Comparison of ENCODE assay signal across 12 cellular contexts in genomic region chr17:67479119-67479517, GRCh38.
DNase-seq lines count a peak whose midpoint lies in the region; ATAC-seq and TF ChIP-seq lines count a peak whose summit lies in the region.
"Had no signal": no experiment of that assay in that cellular context is flagged by ENCODE, and none has a peak within 500 bp of the region (broad histone marks: within the 10 kb centered on the region; RNA-seq: fewer than 3 reads in every experiment).

No MANE protein-coding gene starts in this region.

- no peak for TF ChIP-seq POLR2A in IMR-90 (IDR thresholded peaks at IDR 0.05; ENCODE audit: low read depth, low read length)
- no peak for TF ChIP-seq POLR2A in gastrocnemius medialis (IDR thresholded peaks at IDR 0.05)

- H3K4me1 ChIP-seq in CD4-positive, CD25-positive, alpha-beta regulatory T cell (ENCODE audit: control insufficient read depth, insufficient read depth, low read length, poor library complexity, severe bottlenecking) = peaks cover 28% of the 10 kb centered on the region
- H3K4me1 ChIP-seq in IMR-90 (ENCODE audit: control insufficient read depth, insufficient read depth, low read length) (peaks cover 8% of the 10 kb centered on the region), gastrocnemius medialis (peaks cover 8 to 21% of the 10 kb centered on the region in 2 donors), psoas muscle (peaks cover 12% of the 10 kb centered on the region)

- peak overlapping the region; percentile 8 for H2BK5ac ChIP-seq in IMR-90 (ENCODE audit: low read depth, low read length, poor library complexity, severe bottlenecking)

- H3K9me3 Mint-ChIP-seq in CD4-positive, CD25-positive, alpha-beta regulatory T cell = no peaks in the 10 kb centered on the region
- no peaks in the 10 kb centered on the region for H3K9me3 Mint-ChIP-seq in naive thymus-derived CD8-positive, alpha-beta T cell

- H2AFZ ChIP-seq in IMR-90 (replicated peaks; ENCODE audit: low read length, poor library complexity) = no peak overlapping the region

- H2BK20ac ChIP-seq in IMR-90 (ENCODE audit: low read depth, low read length) = peak overlapping the region; percentile 38; the same call in 1 of the 2 replicates

- H3K4ac ChIP-seq in IMR-90 (ENCODE audit: low read depth, low read length) = peak overlapping the region; percentile 72

- no peaks in the 10 kb centered on the region for H3K27me3 Mint-ChIP-seq in CD4-positive, CD25-positive, alpha-beta regulatory T cell
- no peaks in the 10 kb centered on the region for H3K27me3 Mint-ChIP-seq in naive thymus-derived CD8-positive, alpha-beta T cell

- H3K27me3 ChIP-seq in CD4-positive, CD25-positive, alpha-beta regulatory T cell (ENCODE audit: control insufficient read depth, insufficient read depth, low read length) = no peaks in the 10 kb centered on the region
- H3K27me3 ChIP-seq in IMR-90 (ENCODE audit: control insufficient read depth, insufficient read depth, low read length) (no peaks in the 10 kb centered on the region), gastrocnemius medialis (no peaks in the 10 kb centered on the region), psoas muscle (ENCODE audit: insufficient read depth in 3 of 3, low read length in 2 of 3) (no peaks in the 10 kb centered on the region)

- no peak overlapping the region for H3K9ac ChIP-seq in IMR-90 (ENCODE audit: low read depth, low read length)

- no peak overlapping the region for H4K5ac ChIP-seq in IMR-90 (ENCODE audit: low read depth, low read length)

- 0 out of 2 replicates have a peak overlapping the region, but pooled peaks have one; percentile 48 for H3K14ac ChIP-seq in IMR-90 (replicated peaks; ENCODE audit: low read depth, low read length)

- 83% methylated on average over 1 of the region's 4 CpGs; no CpG with 5 or more reads in 1 of the 2 experiments for WGBS in IMR-90 (ENCODE audit: extremely low coverage in 2 of 2, insufficient read length in 1 of 2), 2 experiments
- 76 to 81% (median 77%) methylated on average over 4 of the region's 4 CpGs for WGBS in psoas muscle, 3 donors

- no peaks in the 10 kb centered on the region for H4K20me1 ChIP-seq in IMR-90 (ENCODE audit: insufficient read depth, low read length)

- peak overlapping the region; percentile 12 to 82 (median 75) for H3K27ac Mint-ChIP-seq in CD4-positive, CD25-positive, alpha-beta regulatory T cell
- peak overlapping the region; percentile 86 to 99 (median 96) for H3K27ac Mint-ChIP-seq in naive thymus-derived CD8-positive, alpha-beta T cell

- H3K18ac ChIP-seq in IMR-90 (ENCODE audit: low read depth, low read length) = no peak overlapping the region

- H3K36me3 Mint-ChIP-seq in CD4-positive, CD25-positive, alpha-beta regulatory T cell = no peaks in the 10 kb centered on the region
- H3K36me3 Mint-ChIP-seq in naive thymus-derived CD8-positive, alpha-beta T cell = no peaks in the 10 kb centered on the region

- H2BK15ac ChIP-seq in IMR-90 (ENCODE audit: low read depth, low read length) = peak overlapping the region; percentile 46; the same call in 1 of the 3 replicates

- intact Hi-C loops in IMR-90 (cut with micrococcal nuclease) = loop anchor here (10.0 kb wide), 1 partner anchor 206 kb away; no protein-coding TSS in a partner anchor
- intact Hi-C loops in gastrocnemius medialis (cut with DNase I; ENCODE audit: low total_unique reads) = loop anchor here (10.0 kb wide), 1 partner anchor 206 kb away; no protein-coding TSS in a partner anchor
- intact Hi-C loops in psoas muscle (cut with DNase I) = loop anchor here in 1 of 2 donors (10.0 kb wide), 1 partner anchor 206 kb away; no protein-coding TSS in a partner anchor

- H3K23ac ChIP-seq in IMR-90 (ENCODE audit: low read depth, low read length) = no peak overlapping the region; the same call in 1 of the 2 replicates

- POLR2A ChIA-PET in IMR-90 (lab: Charles Lee; ENCODE audit: unreplicated experiment) = no interaction called here
- POLR2A ChIA-PET in naive thymus-derived CD8-positive, alpha-beta T cell (lab: Charles Lee) = interaction anchor here (7.4 to 25.4 kb wide), 2 partner anchors 36 to 100 kb away, joined by 240 to 824 read pairs; partner anchors contain the start of gene PITPNC1

- H3K79me1 ChIP-seq in IMR-90 (ENCODE audit: low read depth in 1 of 2, low read length in 2 of 2) = peaks cover 16 to 54% of the 10 kb centered on the region in 2 experiments

- H4K91ac ChIP-seq in IMR-90 (ENCODE audit: insufficient read depth, low read depth, low read length) = no peak overlapping the region

- H2BK120ac ChIP-seq in IMR-90 (ENCODE audit: low read depth, low read length) = peak overlapping the region; percentile 28; the same call in 1 of the 2 replicates

- peaks cover 9% of the 10 kb centered on the region for H3K9me1 ChIP-seq in IMR-90 (ENCODE audit: insufficient read depth, low read length)

- peak overlapping the region; percentile 41 to 52; a peak in 3 of 4 replicates for H4K8ac ChIP-seq in IMR-90 (ENCODE audit: low read depth in 2 of 2, low read length in 2 of 2)

- no peak overlapping the region for H3K4me2 ChIP-seq in IMR-90 (ENCODE audit: low read depth, low read length)

- H3K27ac ChIP-seq in CD4-positive, CD25-positive, alpha-beta regulatory T cell (ENCODE audit: insufficient read depth, low read length, poor library complexity, severe bottlenecking) = no peak overlapping the region
- H3K27ac ChIP-seq in IMR-90 (ENCODE audit: insufficient read depth, low read length) = no peak overlapping the region
- H3K27ac ChIP-seq in cingulate gyrus (ENCODE audit: low read depth, low read length) = peak overlapping the region; percentile 73
- H3K27ac ChIP-seq in gastrocnemius medialis = peak overlapping the region in 1 of 4 donors; percentile 67
- H3K27ac ChIP-seq in psoas muscle = no peak overlapping the region
- H3K27ac ChIP-seq: thoracic aorta had no signal

- dilution Hi-C loops in IMR-90 (cut with HindIII; ENCODE audit: low sequenced_read_pairs, unreplicated experiment) = no loop called here

- peak overlapping the region; percentile 73 for H2AK5ac ChIP-seq in IMR-90 (ENCODE audit: low read depth, low read length)

- TF ChIP-seq CTCF in IMR-90 (conservative IDR thresholded peaks at IDR 0.05; ENCODE audit: low read depth, low read length) (no peak), gastrocnemius medialis (IDR thresholded peaks at IDR 0.05 in 4 of 5, conservative IDR thresholded peaks at IDR 0.05 in 1 of 5) (no peak), psoas muscle (IDR thresholded peaks at IDR 0.05) (no peak)

- H3K9me3 ChIP-seq in CD4-positive, CD25-positive, alpha-beta regulatory T cell (ENCODE audit: control insufficient read depth in 2 of 2, low read length in 2 of 2) = no peaks in the 10 kb centered on the region
- no peaks in the 10 kb centered on the region for H3K9me3 ChIP-seq in IMR-90 (ENCODE audit: control insufficient read depth, insufficient read depth, low read length)
- no peaks in the 10 kb centered on the region for H3K9me3 ChIP-seq in gastrocnemius medialis
- no peaks in the 10 kb centered on the region for H3K9me3 ChIP-seq in psoas muscle
- H3K9me3 ChIP-seq: thoracic aorta had no signal

- peak overlapping the region in 2 of 4 donors; percentile 17 to 48 for H3K4me3 Mint-ChIP-seq in CD4-positive, CD25-positive, alpha-beta regulatory T cell
- H3K4me3 Mint-ChIP-seq in naive thymus-derived CD8-positive, alpha-beta T cell = peak overlapping the region; percentile 75 to 91 (median 84)

- CTCF ChIA-PET in IMR-90 (lab: Yijun Ruan, JAX) = no interaction called here

- no peak for DNase-seq in CD4-positive, CD25-positive, alpha-beta regulatory T cell
- DNase-seq in IMR-90 (no peak), left lobe of liver (ENCODE audit: low spot score) (no peak), gastrocnemius medialis (no peak), psoas muscle (no peak), hypothalamus (lab: John Stamatoyannopoulos, UW) (no peak)
- DNase-seq in naive thymus-derived CD8-positive, alpha-beta T cell = no peak
- DNase-seq: activated effector memory CD4-positive, alpha-beta T cell treated with Interleukin-2 at 50 U/mL for 16 hours; NCI-H69; SHP77 had no signal

- H3K36me3 ChIP-seq in CD4-positive, CD25-positive, alpha-beta regulatory T cell (ENCODE audit: control insufficient read depth, insufficient read depth, low read length) = no peaks in the 10 kb centered on the region
- H3K36me3 ChIP-seq in IMR-90 (ENCODE audit: control insufficient read depth, insufficient read depth, low read length) = no peaks in the 10 kb centered on the region
- no peaks in the 10 kb centered on the region for H3K36me3 ChIP-seq in gastrocnemius medialis
- H3K36me3 ChIP-seq in psoas muscle (ENCODE audit: insufficient read depth in 1 of 2, low read depth in 1 of 2) = no peaks in the 10 kb centered on the region
- H3K36me3 ChIP-seq: thoracic aorta had no signal

- H3K56ac ChIP-seq in IMR-90 (ENCODE audit: extremely low read depth, insufficient read depth, low read length) = no peak overlapping the region

- BruUV-seq in IMR-90 (replicated peaks; lab: Mats Ljungman, UMichigan) = no TSS peak

- peaks cover 27 to 66% (median 33%) of the 10 kb centered on the region in 4 donors for H3K4me1 Mint-ChIP-seq in CD4-positive, CD25-positive, alpha-beta regulatory T cell
- peaks cover 49 to 90% (median 78%) of the 10 kb centered on the region in 4 donors for H3K4me1 Mint-ChIP-seq in naive thymus-derived CD8-positive, alpha-beta T cell

- no peak for TF ChIP-seq RAD21 in IMR-90 (IDR thresholded peaks at IDR 0.05; ENCODE audit: low read length)

- no peak for ATAC-seq in CD4-positive, CD25-positive, alpha-beta regulatory T cell (ENCODE audit: low read depth in 2 of 2)
- no peak for ATAC-seq in IMR-90 (ENCODE audit: low read depth)
- ATAC-seq in naive thymus-derived CD8-positive, alpha-beta T cell = no peak
- ATAC-seq in left lobe of liver = no peak
- ATAC-seq in gastrocnemius medialis = no peak
- no peak for ATAC-seq in psoas muscle

- in situ Hi-C loops in IMR-90 (cut with MboI; ENCODE audit: low sequenced_read_pairs) = no loop called here
- in situ Hi-C loops in gastrocnemius medialis (cut with MboI; ENCODE audit: low sequenced_read_pairs in 4 of 4) = loop anchor here in 1 of 4 donors (25.0 kb wide), 1 partner anchor 208 kb away; no protein-coding TSS in a partner anchor

- no peak overlapping the region for H3K4me3 ChIP-seq in CD4-positive, CD25-positive, alpha-beta regulatory T cell (ENCODE audit: low read depth, low read length)
- H3K4me3 ChIP-seq in IMR-90 (ENCODE audit: insufficient read depth, low read depth, low read length) = no peak overlapping the region
- no peak overlapping the region for H3K4me3 ChIP-seq in gastrocnemius medialis
- no peak overlapping the region for H3K4me3 ChIP-seq in psoas muscle
- H3K4me3 ChIP-seq: thoracic aorta had no signal

- H2AK9ac ChIP-seq in IMR-90 (replicated peaks; ENCODE audit: low read depth, low read length, poor library complexity) = no peak overlapping the region

TF ChIP-seq in IMR-90, 13 proteins besides CTCF, POLR2A, EP300 and RAD21 (continues in another document):
- TF ChIP-seq MAZ (IDR thresholded peaks at IDR 0.05; ENCODE audit: borderline replicate concordance, low read depth, low read length) (no peak), CEBPB (IDR thresholded peaks at IDR 0.05; ENCODE audit: low read depth, low read length) (no peak), FOS (IDR thresholded peaks at IDR 0.05; ENCODE audit: low read depth, low read length) (no peak), BHLHE40 (IDR thresholded peaks at IDR 0.05; ENCODE audit: low read depth, low read length) (no peak), CHD1 (IDR thresholded peaks at IDR 0.05; ENCODE audit: low read depth, low read length) (no peak), MAFK (IDR thresholded peaks at IDR 0.05; ENCODE audit: low read depth, low read length) (no peak)
